ENCODE assay signal across 9 cellular contexts in the genomic region with DNA sequence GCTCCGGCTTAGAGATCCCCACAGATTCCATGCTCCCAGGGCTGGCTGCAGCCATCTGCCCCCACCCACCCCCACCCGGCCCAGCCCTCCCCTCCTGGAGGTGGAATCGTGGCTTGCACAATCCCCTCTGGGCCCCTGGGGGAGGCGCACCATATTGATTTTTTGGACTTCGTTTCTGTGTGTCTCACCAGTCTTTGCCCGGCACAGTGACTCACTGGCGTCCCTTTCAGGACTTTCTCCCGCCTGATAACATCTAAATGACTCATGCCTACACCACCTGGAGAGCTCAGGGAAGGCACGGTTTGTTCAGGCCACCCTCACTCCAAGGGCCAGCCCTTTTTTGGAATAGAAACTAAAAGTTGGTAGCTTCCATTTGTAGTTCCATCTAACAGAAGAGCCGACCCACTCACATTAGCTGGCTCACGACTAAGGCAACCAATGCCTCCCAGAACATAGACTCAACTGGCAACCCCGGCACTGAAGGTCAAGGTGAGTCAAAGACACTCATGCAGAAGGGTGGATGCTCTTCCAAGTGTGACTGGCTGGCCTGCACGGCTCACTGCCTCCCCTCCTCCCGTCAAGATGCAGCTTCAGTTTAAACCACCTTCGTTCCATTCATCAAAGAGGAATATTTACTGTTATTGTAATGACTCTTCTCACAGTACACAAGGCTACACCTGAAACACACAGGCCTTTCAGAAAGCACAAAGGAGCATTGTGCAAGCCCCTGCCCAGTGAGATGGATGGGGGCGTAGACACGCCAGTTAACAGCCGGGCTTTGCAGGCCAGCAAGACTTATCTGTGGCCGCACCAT. TPM values are rescaled to one million over a fixed set of nuclear protein-coding genes. Genes with fewer than 3 reads are reported as not detected.
DNase-seq lines count a peak whose midpoint lies in the region; ATAC-seq, FAIRE-seq and TF ChIP-seq lines count a peak whose summit lies in the region.
"Had no signal": no experiment of that assay in that cellular context is flagged by ENCODE, and none has a peak within 500 bp of the region (broad histone marks: within the 10 kb centered on the region; RNA-seq: fewer than 3 reads in every experiment).

No MANE protein-coding gene starts in this region.

- no peak overlapping the region for H3K9ac ChIP-seq in endothelial cell of umbilical vein (replicated peaks; ENCODE audit: extremely low read depth, insufficient read depth, low read length)

- dilution Hi-C loops in endothelial cell of umbilical vein (cut with MboI; ENCODE audit: extremely low pct_ligation_motif_present, low sequenced_read_pairs), result no loop called here

- H3K27me3 ChIP-seq in endothelial cell of umbilical vein (ENCODE audit: control insufficient read depth in 2 of 2, insufficient read depth in 2 of 2, low read length in 2 of 2) (no peaks in the 10 kb centered on the region), stomach (no peaks in the 10 kb centered on the region)

- WGBS in stomach, 5 donors, result 42 to 62% (median 44%) methylated on average over 17 to 19 of the region's 19 CpGs
- 55 to 61% methylated on average over 19 of the region's 19 CpGs for WGBS in lower leg skin, 2 donors

- H3K27ac ChIP-seq in endothelial cell of umbilical vein (ENCODE audit: insufficient read depth, low read depth, low read length), result no peak overlapping the region
- peak overlapping the region in 4 of 5 donors; percentile 40 to 82 (median 60) for H3K27ac ChIP-seq in stomach

- H3K36me3 ChIP-seq in endothelial cell of umbilical vein (ENCODE audit: control insufficient read depth in 2 of 2, extremely low read depth in 1 of 2, insufficient read depth in 2 of 2, low read length in 2 of 2) (no peaks in the 10 kb centered on the region), stomach (no peaks in the 10 kb centered on the region)

- BruUV-seq in endothelial cell of umbilical vein (replicated peaks; lab: Mats Ljungman, UMichigan), result no TSS peak

- no peaks in the 10 kb centered on the region for H4K20me1 ChIP-seq in endothelial cell of umbilical vein (replicated peaks; ENCODE audit: control insufficient read depth, extremely low read depth, insufficient read depth, low read length)

- POLR2A ChIA-PET in endothelial cell of umbilical vein (lab: Charles Lee), result no interaction called here

- H3K4me3 ChIP-seq in endothelial cell of umbilical vein (replicated peaks in 1 of 3; ENCODE audit: insufficient read depth in 1 of 3, low read depth in 1 of 3, low read length in 3 of 3) (no peak overlapping the region), stomach (no peak overlapping the region), lower leg skin (ENCODE audit: low read depth, poor library complexity, severe bottlenecking) (no peak overlapping the region)

- H3K9me3 ChIP-seq in endothelial cell of umbilical vein (replicated peaks; ENCODE audit: control insufficient read depth, insufficient read depth, low read length) (no peaks in the 10 kb centered on the region), stomach (peaks cover 0 to 7% (median 6%) of the 10 kb centered on the region in 4 donors)

- TF ChIP-seq POLR2A in endothelial cell of umbilical vein (IDR thresholded peaks at IDR 0.05; ENCODE audit: low read depth, low read length) (no peak), stomach (IDR thresholded peaks at IDR 0.05) (no peak), lower leg skin (IDR thresholded peaks at IDR 0.05) (no peak)

- no peak overlapping the region for H3K4me2 ChIP-seq in endothelial cell of umbilical vein (ENCODE audit: insufficient read depth, low read length)

- TF ChIP-seq EP300 in stomach (IDR thresholded peaks at IDR 0.05), result no peak

- H3K9me1 ChIP-seq in endothelial cell of umbilical vein (replicated peaks; ENCODE audit: control insufficient read depth, extremely low read depth, insufficient read depth, low read length), result no peaks in the 10 kb centered on the region

- no peak overlapping the region for H2AFZ ChIP-seq in endothelial cell of umbilical vein (ENCODE audit: low read depth, low read length)

- DNase-seq in activated CD4-positive, CD25-positive, alpha-beta regulatory T cell treated with anti-CD3 and anti-CD28 coated beads, Interleukin-2, amount 50 U/mL, for 72 hours, result no peak
- peak; percentile 44 for DNase-seq in NCI-H510A (lab: John Stamatoyannopoulos, UW)
- no peak for DNase-seq in endothelial cell of umbilical vein (ENCODE audit: low read depth, low spot score)
- DNase-seq in stomach, result peak; percentile 75
- no peak for DNase-seq in lower leg skin (ENCODE audit: low spot score in 2 of 2)
- no peak for DNase-seq in sciatic nerve (ENCODE audit: low spot score)
- DNase-seq in COLO829 (ENCODE audit: low spot score), result no peak
- DNase-seq: CD4-positive, CD25-positive, alpha-beta regulatory T cell had no signal

- H3K4me1 ChIP-seq in endothelial cell of umbilical vein (ENCODE audit: control insufficient read depth, extremely low read depth, insufficient read depth, low read length) (no peaks in the 10 kb centered on the region), stomach (peaks cover 3 to 16% (median 4%) of the 10 kb centered on the region in 4 donors)

- intact Hi-C loops in endothelial cell of umbilical vein (cut with micrococcal nuclease), result no loop called here
- intact Hi-C loops in stomach (cut with DNase I; ENCODE audit: low total_unique reads), result no loop called here
- intact Hi-C loops in lower leg skin (cut with DNase I; ENCODE audit: low total_unique reads), result no loop called here
- intact Hi-C loops in sciatic nerve (cut with DNase I), result no loop called here

- no peak for FAIRE-seq in endothelial cell of umbilical vein (lab: Jason Lieb, UNC)

- CTCF ChIA-PET in endothelial cell of umbilical vein (lab: Charles Lee), result interaction anchor here (1.0 to 1.2 kb wide), 3 partner anchors 11 to 20 kb away, joined by 3 to 4 read pairs (median 4); no protein-coding TSS in a partner anchor

- no peak for TF ChIP-seq CTCF in endothelial cell of umbilical vein (IDR thresholded peaks at IDR 0.05; ENCODE audit: extremely low read depth in 1 of 2, insufficient read depth in 1 of 2, low read depth in 1 of 2, low read length in 2 of 2)
- no peak for TF ChIP-seq CTCF in stomach (IDR thresholded peaks at IDR 0.05)
- TF ChIP-seq CTCF in lower leg skin (IDR thresholded peaks at IDR 0.05), result no peak

- ATAC-seq in activated CD4-positive, CD25-positive, alpha-beta regulatory T cell treated with anti-CD3 and anti-CD28 coated beads, Interleukin-2, amount 50 U/mL, for 24 hours, result peak; percentile 38 to 43
- no peak for ATAC-seq in sciatic nerve

- H3K79me2 ChIP-seq in endothelial cell of umbilical vein (ENCODE audit: control insufficient read depth, insufficient read depth, low read length), result no peaks in the 10 kb centered on the region

TF ChIP-seq in endothelial cell of umbilical vein, 7 proteins besides CTCF, POLR2A, EP300 and RAD21:
- TF ChIP-seq FOS (IDR thresholded peaks at IDR 0.05; ENCODE audit: borderline replicate concordance, insufficient read depth, low read length) (no peak), GATA2 (IDR thresholded peaks at IDR 0.05; ENCODE audit: insufficient read depth, insufficient read length, low read depth, low read length) (peak; percentile 44), MYC (IDR thresholded peaks at IDR 0.05; ENCODE audit: low read depth, low read length) (no peak)

RNA-seq across cellular contexts. Expression of gene ETS2, which starts 18.1 kb away (rescaled TPM):
- 42.1 and 54.5 TPM in 2 replicates for total RNA-seq in endothelial cell of umbilical vein
- polyA plus RNA-seq in endothelial cell of umbilical vein, result 14.3 and 16.3 TPM in 2 replicates
- 19.5 and 21.1 TPM in 2 replicates for polyA plus RNA-seq in endothelial cell of umbilical vein (2011; cell fraction: cytosol; rRNA removed)
- polyA plus RNA-seq in endothelial cell of umbilical vein (2011; cell fraction: nucleus; rRNA removed), result 38.9 and 39.4 TPM in 2 replicates
- 21.6 and 28.1 TPM in 2 replicates for polyA plus RNA-seq in endothelial cell of umbilical vein (2012)
- 22.2 and 22.3 TPM in 2 replicates for polyA minus RNA-seq in endothelial cell of umbilical vein
- polyA minus RNA-seq in endothelial cell of umbilical vein (2011; cell fraction: cytosol; rRNA and poly(A)+ RNA removed), result 22.4 TPM
- 17.9 and 19.1 TPM in 2 replicates for polyA minus RNA-seq in endothelial cell of umbilical vein (2011; cell fraction: nucleus; rRNA and poly(A)+ RNA removed)
- total RNA-seq in stomach, result 10 to 100 TPM; 33.8 to 80.0 (median 44.3) TPM
- 10 to 100 TPM; 40.2 to 60.3 (median 57.0) TPM for polyA plus RNA-seq in stomach
- total RNA-seq in lower leg skin, result 100 to 1,000 TPM; 154 to 644 (median 289) TPM
- total RNA-seq in sciatic nerve, result 139 TPM

Comparison
In these comparisons a context has a peak if more than half of its experiments do, and no peak if none do; other contexts are left out.
1. DNase-seq: peak in NCI-H510A (single experiment) and stomach (single experiment); none in activated CD4-positive, CD25-positive, alpha-beta regulatory T cell treated with anti-CD3 and anti-CD28 coated beads, Interleukin-2, amount 50 U/mL, for 72 hours (single experiment), endothelial cell of umbilical vein (single experiment), lower leg skin (0 of 2), sciatic nerve (single experiment) and COLO829 (single experiment).